ENCODE assay signal across 28 cellular contexts in the genomic region with DNA sequence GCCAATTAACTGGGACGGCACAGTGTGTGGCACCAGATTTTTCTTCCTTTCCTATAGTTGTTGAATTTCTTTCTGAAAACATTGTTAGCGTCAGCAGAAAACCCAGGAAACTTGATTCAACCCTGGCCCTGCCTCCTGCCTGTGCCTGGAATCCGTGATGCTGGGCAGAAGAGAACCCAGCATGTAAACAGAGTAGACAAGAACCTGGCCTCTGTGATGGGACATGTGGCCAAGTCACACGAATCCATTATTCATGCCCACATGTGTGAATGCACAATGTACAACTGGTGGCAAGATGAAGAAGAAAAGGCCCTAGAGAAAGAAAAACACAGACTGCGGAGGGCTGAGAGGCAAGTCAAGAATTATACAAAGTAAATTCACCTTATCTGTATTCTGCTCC.
"Had no signal": no experiment of that assay in that cellular context is flagged by ENCODE, and none has a peak within 500 bp of the region (broad histone marks: within the 10 kb centered on the region; RNA-seq: fewer than 3 reads in every experiment).

No MANE protein-coding gene starts in this region.

- H3K4me3 Mint-ChIP-seq: dendritic cell treated with granulocyte-macrophage colony-stimulating factor and Interleukin-4, amounts not matched to agents 40 ng/mL and 50 ng/mL, for 4 days; effector memory CD8-positive, alpha-beta T cell; endodermal cell; immature natural killer cell; mesothelial cell of epicardium; naive B cell; naive thymus-derived CD8-positive, alpha-beta T cell had no signal

- H3K4me1 Mint-ChIP-seq: endodermal cell, mesothelial cell of epicardium had no signal

- H3K36me3 Mint-ChIP-seq: mesothelial cell of epicardium, naive B cell had no signal

- H3K9me3 Mint-ChIP-seq: dendritic cell treated with granulocyte-macrophage colony-stimulating factor and Interleukin-4, amounts not matched to agents 40 ng/mL and 50 ng/mL, for 4 days; effector memory CD8-positive, alpha-beta T cell; immature natural killer cell; naive thymus-derived CD8-positive, alpha-beta T cell had no signal

- H3K27me3 Mint-ChIP-seq: dendritic cell treated with granulocyte-macrophage colony-stimulating factor and Interleukin-4, amounts not matched to agents 40 ng/mL and 50 ng/mL, for 4 days; effector memory CD8-positive, alpha-beta T cell; naive thymus-derived CD8-positive, alpha-beta T cell had no signal

- H3K27ac Mint-ChIP-seq: dendritic cell treated with granulocyte-macrophage colony-stimulating factor and Interleukin-4, amounts not matched to agents 40 ng/mL and 50 ng/mL, for 4 days; effector memory CD8-positive, alpha-beta T cell; endodermal cell; immature natural killer cell; mesothelial cell of epicardium; naive B cell; naive thymus-derived CD8-positive, alpha-beta T cell had no signal

- ATAC-seq: effector memory CD8-positive, alpha-beta T cell; esophagus mucosa; gastrocnemius medialis; left colon; left lobe of liver; lower lobe of right lung; mucosa of descending colon; naive thymus-derived CD8-positive, alpha-beta T cell had no signal

- DNase-seq: colonic mucosa; cortex of kidney; effector CD8-positive, alpha-beta T cell; effector memory CD8-positive, alpha-beta T cell; endodermal cell; erythroblast; esophagus squamous epithelium; foreskin fibroblast; foreskin melanocyte; gastrocnemius medialis; glutamatergic neuron; immature natural killer cell; islet precursor cell; kidney; kidney glomerular epithelial cell; left ventricle myocardium inferior; lower lobe of right lung; mesenchymal stem cell; mucosa of descending colon; naive B cell; naive thymus-derived CD8-positive, alpha-beta T cell had no signal

- H3K4me3 ChIP-seq: colonic mucosa, esophagus squamous epithelium, gastrocnemius medialis, hepatocyte, left ventricle myocardium inferior, lower lobe of right lung, mucosa of descending colon had no signal

- H3K27ac ChIP-seq: colonic mucosa, epithelial cell of prostate, esophagus squamous epithelium, gastrocnemius medialis, hepatocyte, left ventricle myocardium inferior, lower lobe of right lung had no signal
